Comparison of ENCODE assay signal across 1 cellular context in genomic region chr15:99902248-99902647, GRCh38.
A peak's percentile ranks its signal among the peaks of the same experiment; 100 is the strongest.
TF ChIP-seq lines count a peak whose summit lies in the region.

No MANE protein-coding gene starts in this region.

TF ChIP-seq in HepG2, 621 proteins besides CTCF, POLR2A, EP300 and RAD21 (continued from another document):
- TF ChIP-seq, protein P1, sequence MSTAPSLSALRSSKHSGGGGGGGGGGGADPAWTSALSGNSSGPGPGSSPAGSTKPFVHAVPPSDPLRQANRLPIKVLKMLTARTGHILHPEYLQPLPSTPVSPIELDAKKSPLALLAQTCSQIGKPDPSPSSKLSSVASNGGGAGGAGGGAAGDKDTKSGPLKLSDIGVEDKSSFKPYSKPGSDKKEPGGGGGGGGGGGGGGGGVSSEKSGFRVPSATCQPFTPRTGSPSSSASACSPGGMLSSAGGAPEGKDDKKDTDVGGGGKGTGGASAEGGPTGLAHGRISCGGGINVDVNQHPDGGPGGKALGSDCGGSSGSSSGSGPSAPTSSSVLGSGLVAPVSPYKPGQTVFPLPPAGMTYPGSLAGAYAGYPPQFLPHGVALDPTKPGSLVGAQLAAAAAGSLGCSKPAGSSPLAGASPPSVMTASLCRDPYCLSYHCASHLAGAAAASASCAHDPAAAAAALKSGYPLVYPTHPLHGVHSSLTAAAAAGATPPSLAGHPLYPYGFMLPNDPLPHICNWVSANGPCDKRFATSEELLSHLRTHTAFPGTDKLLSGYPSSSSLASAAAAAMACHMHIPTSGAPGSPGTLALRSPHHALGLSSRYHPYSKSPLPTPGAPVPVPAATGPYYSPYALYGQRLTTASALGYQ (CRISPR knock-in tag; IDR thresholded peaks at IDR 0.05): no peak
- TF ChIP-seq, protein P2, sequence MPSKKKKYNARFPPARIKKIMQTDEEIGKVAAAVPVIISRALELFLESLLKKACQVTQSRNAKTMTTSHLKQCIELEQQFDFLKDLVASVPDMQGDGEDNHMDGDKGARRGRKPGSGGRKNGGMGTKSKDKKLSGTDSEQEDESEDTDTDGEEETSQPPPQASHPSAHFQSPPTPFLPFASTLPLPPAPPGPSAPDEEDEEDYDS (CRISPR knock-in tag; IDR thresholded peaks at IDR 0.05): no peak
- TF ChIP-seq MAFG (CRISPR knock-in tag; IDR thresholded peaks at IDR 0.05): no peak
- TF ChIP-seq MAFF (IDR thresholded peaks at IDR 0.05; ENCODE audit: low read depth, low read length): peak; percentile 50; the same call in 1 of the 2 replicates
- TF ChIP-seq ZNF777 (CRISPR knock-in tag; IDR thresholded peaks at IDR 0.05): no peak
TF ChIP-seq in HepG2: peak in this region for 2.
